ENCODE assay signal across 8 cellular contexts in the genomic region with DNA sequence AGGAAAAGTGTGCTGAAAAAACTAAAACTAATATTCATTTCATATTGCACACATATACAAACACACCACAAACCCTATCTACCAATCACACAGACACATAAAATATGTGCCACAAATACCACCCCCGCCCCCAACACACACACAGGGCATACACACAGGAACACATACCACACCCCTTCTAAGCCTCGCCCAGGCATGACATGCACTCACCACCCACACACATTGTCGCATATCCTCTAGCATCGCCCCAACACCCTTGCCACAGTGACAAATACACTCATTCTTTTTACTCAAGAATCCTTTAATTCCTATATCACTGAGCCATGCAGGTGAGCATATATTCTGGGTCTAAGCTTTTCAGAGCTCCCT. TPM values are rescaled to one million over a fixed set of nuclear protein-coding genes. Genes with fewer than 3 reads are reported as not detected.
DNase-seq lines count a peak whose midpoint lies in the region; ATAC-seq and TF ChIP-seq lines count a peak whose summit lies in the region.

No MANE protein-coding gene starts in this region.

- no peaks in the 10 kb centered on the region for H3K27me3 ChIP-seq in smooth muscle cell (ENCODE audit: low read depth)

- peak overlapping the region; percentile 36 for H3K9ac ChIP-seq in smooth muscle cell (ENCODE audit: low read depth)

- H3K9me3 ChIP-seq in smooth muscle cell (replicated peaks; ENCODE audit: low read depth), result no peaks in the 10 kb centered on the region

- no peak for TF ChIP-seq CTCF in smooth muscle cell (IDR thresholded peaks at IDR 0.05; ENCODE audit: borderline replicate concordance, insufficient read depth, poor library complexity, severe bottlenecking)

- peaks cover 27% of the 10 kb centered on the region for H3K4me1 ChIP-seq in smooth muscle cell (ENCODE audit: low read depth)

- no peaks in the 10 kb centered on the region for H4K20me1 ChIP-seq in smooth muscle cell (ENCODE audit: low read depth)

- H3K27ac ChIP-seq in smooth muscle cell (ENCODE audit: low read depth), result peak overlapping the region; percentile 84

- ATAC-seq in GM18498 (IDR thresholded peaks at IDR 0.05; ENCODE audit: unreplicated experiment), result peak; percentile 78
- ATAC-seq in HG03196 (IDR thresholded peaks at IDR 0.05; ENCODE audit: unreplicated experiment), result peak; percentile 71
- peak; percentile 91 for ATAC-seq in esophagus mucosa

- H3K4me2 ChIP-seq in smooth muscle cell, result peak overlapping the region; percentile 78

- no peaks in the 10 kb centered on the region for H3K36me3 ChIP-seq in smooth muscle cell (ENCODE audit: low read depth)

- no peaks in the 10 kb centered on the region for H3K79me2 ChIP-seq in smooth muscle cell (ENCODE audit: low read depth)

- DNase-seq in activated CD4-positive, alpha-beta T cell treated with anti-CD3 and anti-CD28 coated beads, Interleukin-2, amount 50 U/mL, for 24 hours (ENCODE audit: low read depth in 1 of 2, low spot score in 1 of 2), result peak; percentile 49 to 86
- no peak for DNase-seq in smooth muscle cell (lab: John Stamatoyannopoulos, UW; ENCODE audit: unreplicated experiment)
- no peak for DNase-seq in midbrain (lab: John Stamatoyannopoulos, UW)
- no peak for DNase-seq in SKM-1 (lab: John Stamatoyannopoulos, UW; ENCODE audit: unreplicated experiment)
- no peak for DNase-seq in NCI-H2196 (lab: John Stamatoyannopoulos, UW; ENCODE audit: unreplicated experiment)

- no peak overlapping the region for H2AFZ ChIP-seq in smooth muscle cell (ENCODE audit: low read depth)

- H3F3A ChIP-seq in smooth muscle cell (ENCODE audit: low read depth), result peaks cover 24% of the 10 kb centered on the region

- 17% methylated on average over 4 of the region's 4 CpGs for WGBS in smooth muscle cell (ENCODE audit: low lambda C conversion rate)

- H3K4me3 ChIP-seq in smooth muscle cell, result no peak overlapping the region

RNA-seq across cellular contexts. Expression of a gene that starts 24.6 kb away (rescaled TPM):
- total RNA-seq in esophagus mucosa, result 11.6 TPM
- total RNA-seq in smooth muscle cell, result 11.7 and 15.9 TPM in 2 replicates
- 2.6 and 4.8 TPM in 2 replicates for polyA plus RNA-seq in smooth muscle cell

Comparison
In these comparisons a context has a peak if more than half of its experiments do, and no peak if none do; other contexts are left out.
1. DNase-seq: peak in activated CD4-positive, alpha-beta T cell treated with anti-CD3 and anti-CD28 coated beads, Interleukin-2, amount 50 U/mL, for 24 hours (2 of 2); none in smooth muscle cell (single experiment), midbrain (single experiment), SKM-1 (single experiment) and NCI-H2196 (single experiment).
2. Peak in every context shown above with its lines, with median percentiles within 50 percentile points of each other: ATAC-seq.